9 cellular contexts compared by ENCODE assay signal in genomic region chr19:677201-677600, GRCh38. TPM values are rescaled to one million over a fixed set of nuclear protein-coding genes. Genes with fewer than 3 reads are reported as not detected.
DNase-seq lines count a peak whose midpoint lies in the region; ATAC-seq and TF ChIP-seq lines count a peak whose summit lies in the region.
"Had no signal": no experiment of that assay in that cellular context is flagged by ENCODE, and none has a peak within 500 bp of the region (broad histone marks: within the 10 kb centered on the region; RNA-seq: fewer than 3 reads in every experiment).

No MANE protein-coding gene starts in this region.

- H3K36me3 ChIP-seq in Panc1 (ENCODE audit: control insufficient read depth, insufficient read depth, low read length): no peaks in the 10 kb centered on the region
- H3K36me3 ChIP-seq in esophagus squamous epithelium: no peaks in the 10 kb centered on the region
- no peaks in the 10 kb centered on the region for H3K36me3 ChIP-seq in neutrophil

- TF ChIP-seq POLR2A in esophagus squamous epithelium (IDR thresholded peaks at IDR 0.05): no peak

- H3K4me3 ChIP-seq in Panc1 (ENCODE audit: low read depth in 2 of 2, low read length in 2 of 2) (peak overlapping the region; percentile 13 to 68; a peak in 3 of 4 replicates), esophagus squamous epithelium (peak overlapping the region; percentile 32 to 77 (median 52)), neutrophil (ENCODE audit: low read depth in 1 of 2, low read length in 1 of 2) (peak overlapping the region in 1 of 2 experiments; percentile 49)

- no peaks in the 10 kb centered on the region for H3K36me3 Mint-ChIP-seq in activated T-cell treated with anti-CD3 and anti-CD28 coated beads, Interleukin-2, amount 50 U/mL, for 72 hours (ENCODE audit: insufficient read depth in 2 of 2)

- WGBS in esophagus squamous epithelium, 2 donors: no CpG with 5 or more reads among the region's 15 CpGs

- no peak overlapping the region for H3K27ac Mint-ChIP-seq in activated T-cell treated with anti-CD3 and anti-CD28 coated beads, Interleukin-2, amount 50 U/mL, for 72 hours

- CTCF ChIA-PET in Panc1 (lab: Charles Lee): interaction anchor here (0.6 kb wide), 3 partner anchors 22 to 52 kb away, joined by 3 to 4 read pairs (median 3); no protein-coding TSS in a partner anchor

- POLR2A ChIA-PET in Panc1 (lab: Charles Lee): interaction anchor here (0.6 to 0.9 kb wide), 3 partner anchors 27 to 74 kb away, joined by 3 to 5 read pairs (median 3); no protein-coding TSS in a partner anchor

- H3K4me1 ChIP-seq in Panc1 (ENCODE audit: control insufficient read depth, insufficient read depth, low read length) (peaks cover 22% of the 10 kb centered on the region), esophagus squamous epithelium (peaks cover 35 to 64% (median 37%) of the 10 kb centered on the region in 3 donors), neutrophil (ENCODE audit: control insufficient read depth in 1 of 2, insufficient read depth in 1 of 2, low read depth in 1 of 2, low read length in 1 of 2) (peaks cover 58 to 74% of the 10 kb centered on the region in 2 experiments)

- H3K27ac ChIP-seq in Panc1 (ENCODE audit: low read length): no peak overlapping the region
- H3K27ac ChIP-seq in esophagus squamous epithelium: peak overlapping the region; percentile 80 to 95 (median 86)
- peak overlapping the region; percentile 23 for H3K27ac ChIP-seq in neutrophil

- no peaks in the 10 kb centered on the region for H3K4me1 Mint-ChIP-seq in activated T-cell treated with anti-CD3 and anti-CD28 coated beads, Interleukin-2, amount 50 U/mL, for 72 hours (ENCODE audit: low read depth)

- no peaks in the 10 kb centered on the region for H3K9me3 Mint-ChIP-seq in activated T-cell treated with anti-CD3 and anti-CD28 coated beads, Interleukin-2, amount 50 U/mL, for 72 hours

- in situ Hi-C loops in Panc1 (cut with HindIII; ENCODE audit: low pct_unique_long_range_greater_than_20kb, low sequenced_read_pairs): no loop called here

- TF ChIP-seq CTCF in Panc1 (IDR thresholded peaks at IDR 0.05): no peak
- no peak for TF ChIP-seq CTCF in esophagus squamous epithelium (IDR thresholded peaks at IDR 0.05)
- no peak for TF ChIP-seq CTCF in neutrophil (IDR thresholded peaks at IDR 0.05)

- H3K4me3 Mint-ChIP-seq in activated T-cell treated with anti-CD3 and anti-CD28 coated beads, Interleukin-2, amount 50 U/mL, for 72 hours: no peak overlapping the region

- ATAC-seq in Panc1: peak; percentile 38
- no peak for ATAC-seq in activated T-cell treated with anti-CD3 and anti-CD28 coated beads, Interleukin-2, amount 50 U/mL, for 72 hours (replicated peaks in 1 of 2)
- no peak for ATAC-seq in GM18498 (IDR thresholded peaks at IDR 0.05; ENCODE audit: unreplicated experiment)

- no peaks in the 10 kb centered on the region for H3K27me3 Mint-ChIP-seq in activated T-cell treated with anti-CD3 and anti-CD28 coated beads, Interleukin-2, amount 50 U/mL, for 72 hours (ENCODE audit: low read depth)

- no TSS peak for BruUV-seq in Panc1 (replicated peaks; lab: Mats Ljungman, UMichigan)

- no peaks in the 10 kb centered on the region for H3K9me3 ChIP-seq in Panc1 (ENCODE audit: control insufficient read depth, insufficient read depth, low read depth, low read length)
- H3K9me3 ChIP-seq in esophagus squamous epithelium: no peaks in the 10 kb centered on the region
- H3K9me3 ChIP-seq in neutrophil: no peaks in the 10 kb centered on the region

- H3K27me3 ChIP-seq in Panc1 (ENCODE audit: control insufficient read depth, insufficient read depth, low read length) (no peaks in the 10 kb centered on the region), esophagus squamous epithelium (peaks cover 0 to 41% (median 0%) of the 10 kb centered on the region in 4 donors), neutrophil (peaks cover 6% of the 10 kb centered on the region)

- peak; percentile 83 for DNase-seq in AG20443 (ENCODE audit: low spot score)
- DNase-seq in Panc1 (ENCODE audit: low read depth, low spot score): no peak
- DNase-seq in esophagus squamous epithelium (lab: John Stamatoyannopoulos, UW): no peak
- no peak for DNase-seq in activated T-cell treated with anti-CD3 and anti-CD28 coated beads, Interleukin-2, amount 50 U/mL, for 72 hours
- DNase-seq in NCI-H774 (lab: John Stamatoyannopoulos, UW): no peak
- DNase-seq in NCI-H2227 treated with DMSO at 0.1 percent for 48 hours (lab: John Stamatoyannopoulos, UW): no peak
- DNase-seq: T-helper 1 cell had no signal

- intact Hi-C loops in Panc1 (cut with micrococcal nuclease; ENCODE audit: unreplicated experiment) (no loop called here), esophagus squamous epithelium (cut with DNase I) (no loop called here)

RNA-seq across cellular contexts. Expression of gene FSTL3, which starts 1.0 kb away (rescaled TPM):
- total RNA-seq in Panc1 (2021; ENCODE audit: unreplicated experiment) (32.5 TPM), esophagus squamous epithelium (10 to 100 TPM in 3 of 4 donors, 1 to 10 TPM in 1; 4.4 to 43.3 (median 17.7) TPM)
- polyA plus RNA-seq in Panc1 (2012; ENCODE audit: insufficient read length): 39.5 TPM
- 10 to 100 TPM; 10.0 to 11.4 TPM for total RNA-seq in activated T-cell treated with anti-CD3 and anti-CD28 coated beads, Interleukin-2, amount 50 U/mL, for 72 hours

RNA-seq across cellular contexts. Expression of gene RNF126, which starts 14.2 kb away (rescaled TPM):
- total RNA-seq in Panc1 (2021; ENCODE audit: unreplicated experiment) (61.2 TPM), esophagus squamous epithelium (100 to 1,000 TPM in 2 of 4 donors, 10 to 100 TPM in 2; 82.1 to 118 (median 98.4) TPM)
- 80.4 TPM for polyA plus RNA-seq in Panc1 (2012; ENCODE audit: insufficient read length)
- total RNA-seq in activated T-cell treated with anti-CD3 and anti-CD28 coated beads, Interleukin-2, amount 50 U/mL, for 72 hours: 10 to 100 TPM; 72.8 to 91.8 TPM

RNA-seq across cellular contexts. Expression of gene PRSS57, which starts 18.1 kb away (rescaled TPM):
- total RNA-seq in Panc1 (2021; ENCODE audit: unreplicated experiment) (not detected), esophagus squamous epithelium (not detected)
- polyA plus RNA-seq in Panc1 (2012; ENCODE audit: insufficient read length): not detected
- total RNA-seq in activated T-cell treated with anti-CD3 and anti-CD28 coated beads, Interleukin-2, amount 50 U/mL, for 72 hours: under 1 TPM in 1 of 2 donors, not detected in 1; 0.22 TPM

RNA-seq across cellular contexts. Expression of gene PALM, which starts 31.5 kb away (rescaled TPM):
- total RNA-seq in Panc1 (2021; ENCODE audit: unreplicated experiment): 14.4 TPM
- polyA plus RNA-seq in Panc1 (2012; ENCODE audit: insufficient read length): 27.2 TPM
- 10 to 100 TPM in 1 of 4 donors, 1 to 10 TPM in 3; 2.6 to 19.3 (median 6.5) TPM for total RNA-seq in esophagus squamous epithelium
- 1 to 10 TPM in 1 of 2 donors, under 1 TPM in 1; 0.72 to 2.0 TPM for total RNA-seq in activated T-cell treated with anti-CD3 and anti-CD28 coated beads, Interleukin-2, amount 50 U/mL, for 72 hours

RNA-seq across cellular contexts. Expression of gene FGF22, which starts 37.5 kb away (rescaled TPM):
- 0.72 TPM for total RNA-seq in Panc1 (2021; ENCODE audit: unreplicated experiment)
- polyA plus RNA-seq in Panc1 (2012; ENCODE audit: insufficient read length): 0.48 TPM
- 1 to 10 TPM in 1 of 4 donors, under 1 TPM in 1, not detected in 2; 0.38 to 1.6 TPM for total RNA-seq in esophagus squamous epithelium
- not detected for total RNA-seq in activated T-cell treated with anti-CD3 and anti-CD28 coated beads, Interleukin-2, amount 50 U/mL, for 72 hours
